1 cellular context compared by ENCODE assay signal in genomic region chr12:124519741-124520140, GRCh38.
TF ChIP-seq lines count a peak whose summit lies in the region.

No MANE protein-coding gene starts in this region.

TF ChIP-seq in A549, 52 proteins besides CTCF, POLR2A, EP300 and RAD21 (continued from another document):
- TF ChIP-seq REST (IDR thresholded peaks at IDR 0.05) (no peak), JUN (IDR thresholded peaks at IDR 0.05) (no peak), MAX (IDR thresholded peaks at IDR 0.05) (no peak), EHMT2 (IDR thresholded peaks at IDR 0.05; ENCODE audit: low read depth) (no peak), ZSCAN20 (CRISPR knock-in tag; IDR thresholded peaks at IDR 0.05) (no peak), NPAS2 (CRISPR knock-in tag; IDR thresholded peaks at IDR 0.05; ENCODE audit: borderline replicate concordance) (no peak), ZFP36 (IDR thresholded peaks at IDR 0.05; ENCODE audit: borderline replicate concordance, partially characterized antibody) (no peak), ESRRA (IDR thresholded peaks at IDR 0.05; ENCODE audit: borderline replicate concordance, low read length) (no peak), JUNB (IDR thresholded peaks at IDR 0.05) (no peak), KDM1A (IDR thresholded peaks at IDR 0.05; ENCODE audit: low read depth) (no peak), ELK1 (IDR thresholded peaks at IDR 0.05; ENCODE audit: low read depth, low read length) (no peak), CEBPB (IDR thresholded peaks at IDR 0.05) (no peak), HOXB13 (CRISPR knock-in tag; IDR thresholded peaks at IDR 0.05; ENCODE audit: low read depth) (no peak), NFE2L2 (conservative IDR thresholded peaks at IDR 0.05; ENCODE audit: low read length) (no peak), E2F6 (IDR thresholded peaks at IDR 0.05; ENCODE audit: borderline replicate concordance, low read depth) (no peak), RNF2 (IDR thresholded peaks at IDR 0.05; ENCODE audit: borderline replicate concordance, low read depth) (no peak)
